In the genomic region with DNA sequence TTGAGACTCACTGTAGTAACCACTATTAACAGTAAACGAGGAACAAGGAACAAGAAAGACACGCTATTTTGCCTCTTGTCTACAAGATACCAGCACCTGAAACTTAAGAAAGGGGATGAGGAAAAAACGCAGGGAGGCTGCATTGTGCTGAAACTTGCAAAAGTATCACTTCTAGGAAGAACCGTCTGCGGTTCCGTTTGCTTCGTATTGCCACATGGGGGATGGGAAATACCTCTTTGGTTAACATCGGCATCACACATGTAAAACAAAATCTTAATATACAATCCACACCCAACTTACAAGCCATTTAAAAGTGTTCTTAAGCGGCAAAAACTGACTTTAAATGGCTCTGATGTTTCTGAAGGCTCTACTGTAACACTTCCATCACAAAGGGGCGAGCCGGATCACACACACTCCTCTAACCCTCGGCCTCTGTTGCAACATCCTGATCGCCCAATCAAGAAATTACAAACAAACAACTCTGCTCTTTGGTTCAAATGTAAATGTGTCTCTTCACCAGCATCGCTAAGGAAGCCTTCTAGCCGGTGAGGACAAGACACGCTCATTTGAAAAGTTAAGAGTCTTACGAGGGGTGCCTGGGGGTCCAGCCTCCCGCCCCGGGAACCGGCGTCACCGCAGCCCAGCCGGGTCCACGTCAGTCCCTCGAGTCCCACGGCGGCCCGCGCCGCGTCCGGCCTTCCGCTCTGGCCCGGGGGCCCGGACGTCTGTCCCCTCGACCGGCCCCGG, we compare ENCODE assay signal across 7 cellular contexts. TPM values are rescaled to one million over a fixed set of nuclear protein-coding genes. Genes with fewer than 3 reads are reported as not detected.
A peak's percentile ranks its signal among the peaks of the same experiment; 100 is the strongest.
DNase-seq lines count a peak whose midpoint lies in the region; ATAC-seq and TF ChIP-seq lines count a peak whose summit lies in the region.

No MANE protein-coding gene starts in this region.

- ATAC-seq in activated B cell treated with CpG ODN at 0.5 μM for 24 hours (ENCODE audit: low read depth) (no peak), GM19452 (IDR thresholded peaks at IDR 0.05; ENCODE audit: unreplicated experiment) (no peak)

- H3K36me3 Mint-ChIP-seq in activated B cell treated with CpG ODN at 0.5 μM for 24 hours (ENCODE audit: low read depth), result peaks cover 31% of the 10 kb centered on the region

- CTCF ChIA-PET in activated B cell treated with CpG ODN at 0.5 μM for 24 hours (lab: Charles Lee), result no interaction called here

- H3K4me3 ChIP-seq in epithelial cell of esophagus (ENCODE audit: low read length), result peak overlapping the region; percentile 63
- H3K4me3 ChIP-seq in neural cell (ENCODE audit: low read length), result peak overlapping the region; percentile 70

- POLR2A ChIA-PET in activated B cell treated with CpG ODN at 0.5 μM for 24 hours (lab: Charles Lee), result no interaction called here

- peak overlapping the region; percentile 90 for H3K4me2 ChIP-seq in neural cell (ENCODE audit: low read length)

- H3K36me3 ChIP-seq in neural cell (ENCODE audit: insufficient read depth, low read length), result no peaks in the 10 kb centered on the region

- no peaks in the 10 kb centered on the region for H3K27me3 Mint-ChIP-seq in activated B cell treated with CpG ODN at 0.5 μM for 24 hours

- H3F3A ChIP-seq in neural cell (ENCODE audit: insufficient read depth, low read length, poor library complexity, severe bottlenecking), result no peaks in the 10 kb centered on the region

- TF ChIP-seq RAD21 in neural cell (conservative IDR thresholded peaks at IDR 0.05), result no peak

- peak overlapping the region; percentile 87 for H3K4me3 Mint-ChIP-seq in activated B cell treated with CpG ODN at 0.5 μM for 24 hours

- peak overlapping the region; percentile 95 for H3K27ac ChIP-seq in neural cell (ENCODE audit: low read length)

- H4K20me1 ChIP-seq in neural cell (ENCODE audit: insufficient read depth), result peaks cover 4% of the 10 kb centered on the region

- no peaks in the 10 kb centered on the region for H3K9me3 Mint-ChIP-seq in activated B cell treated with CpG ODN at 0.5 μM for 24 hours

- TF ChIP-seq EP300 in neural cell (conservative IDR thresholded peaks at IDR 0.05; ENCODE audit: poor library complexity, severe bottlenecking), result no peak

- TF ChIP-seq CTCF in activated B cell treated with CpG ODN at 0.5 μM for 24 hours (IDR thresholded peaks at IDR 0.05), result no peak
- no peak for TF ChIP-seq CTCF in epithelial cell of esophagus (IDR thresholded peaks at IDR 0.05; ENCODE audit: insufficient read depth, low read depth, low read length, missing control alignments)
- no peak for TF ChIP-seq CTCF in neural cell (IDR thresholded peaks at IDR 0.05; ENCODE audit: poor library complexity, severe bottlenecking)

- H3K9ac ChIP-seq in neural cell (ENCODE audit: low read length), result peak overlapping the region; percentile 86

- no peaks in the 10 kb centered on the region for H3K27me3 ChIP-seq in neural cell (ENCODE audit: insufficient read depth, low read depth, low read length)

- no peak overlapping the region for H2AFZ ChIP-seq in neural cell (ENCODE audit: low read depth, low read length)

- H3K27ac Mint-ChIP-seq in activated B cell treated with CpG ODN at 0.5 μM for 24 hours, result peak overlapping the region; percentile 88

- intact Hi-C loops in activated B cell treated with CpG ODN at 0.5 μM for 24 hours (cut with micrococcal nuclease), result loop anchor here (2.0 to 5.0 kb wide), 5 partner anchors 71 to 575 kb away; a partner anchor contains a TSS

- peaks cover 40% of the 10 kb centered on the region for H3K79me2 ChIP-seq in neural cell (replicated peaks; ENCODE audit: insufficient read depth, low read length)

- peaks cover 34% of the 10 kb centered on the region for H3K4me1 Mint-ChIP-seq in activated B cell treated with CpG ODN at 0.5 μM for 24 hours

- peak; percentile 40 for DNase-seq in EL
- DNase-seq in HT1080 (ENCODE audit: low read depth), result peak; percentile 21
- no peak for DNase-seq in activated B cell treated with CpG ODN at 0.5 μM for 24 hours
- peak; percentile 41 for DNase-seq in epithelial cell of esophagus (ENCODE audit: low read depth)
- no peak for DNase-seq in epidermal melanocyte (ENCODE audit: insufficient read length, low spot score)

- H3K9me2 ChIP-seq in neural cell (ENCODE audit: insufficient read depth, low read length), result no peaks in the 10 kb centered on the region

- no peaks in the 10 kb centered on the region for H3K9me3 ChIP-seq in neural cell (ENCODE audit: low read length)

TF ChIP-seq in neural cell, 6 proteins besides CTCF, POLR2A, EP300 and RAD21:
- no peak for TF ChIP-seq TAF1 (IDR thresholded peaks at IDR 0.05; ENCODE audit: low read depth)
- TF ChIP-seq SMC3 (conservative IDR thresholded peaks at IDR 0.05; ENCODE audit: poor library complexity), result no peak
- TF ChIP-seq, protein P1, sequence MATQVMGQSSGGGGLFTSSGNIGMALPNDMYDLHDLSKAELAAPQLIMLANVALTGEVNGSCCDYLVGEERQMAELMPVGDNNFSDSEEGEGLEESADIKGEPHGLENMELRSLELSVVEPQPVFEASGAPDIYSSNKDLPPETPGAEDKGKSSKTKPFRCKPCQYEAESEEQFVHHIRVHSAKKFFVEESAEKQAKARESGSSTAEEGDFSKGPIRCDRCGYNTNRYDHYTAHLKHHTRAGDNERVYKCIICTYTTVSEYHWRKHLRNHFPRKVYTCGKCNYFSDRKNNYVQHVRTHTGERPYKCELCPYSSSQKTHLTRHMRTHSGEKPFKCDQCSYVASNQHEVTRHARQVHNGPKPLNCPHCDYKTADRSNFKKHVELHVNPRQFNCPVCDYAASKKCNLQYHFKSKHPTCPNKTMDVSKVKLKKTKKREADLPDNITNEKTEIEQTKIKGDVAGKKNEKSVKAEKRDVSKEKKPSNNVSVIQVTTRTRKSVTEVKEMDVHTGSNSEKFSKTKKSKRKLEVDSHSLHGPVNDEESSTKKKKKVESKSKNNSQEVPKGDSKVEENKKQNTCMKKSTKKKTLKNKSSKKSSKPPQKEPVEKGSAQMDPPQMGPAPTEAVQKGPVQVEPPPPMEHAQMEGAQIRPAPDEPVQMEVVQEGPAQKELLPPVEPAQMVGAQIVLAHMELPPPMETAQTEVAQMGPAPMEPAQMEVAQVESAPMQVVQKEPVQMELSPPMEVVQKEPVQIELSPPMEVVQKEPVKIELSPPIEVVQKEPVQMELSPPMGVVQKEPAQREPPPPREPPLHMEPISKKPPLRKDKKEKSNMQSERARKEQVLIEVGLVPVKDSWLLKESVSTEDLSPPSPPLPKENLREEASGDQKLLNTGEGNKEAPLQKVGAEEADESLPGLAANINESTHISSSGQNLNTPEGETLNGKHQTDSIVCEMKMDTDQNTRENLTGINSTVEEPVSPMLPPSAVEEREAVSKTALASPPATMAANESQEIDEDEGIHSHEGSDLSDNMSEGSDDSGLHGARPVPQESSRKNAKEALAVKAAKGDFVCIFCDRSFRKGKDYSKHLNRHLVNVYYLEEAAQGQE (IDR thresholded peaks at IDR 0.05; ENCODE audit: borderline replicate concordance), result no peak
- no peak for TF ChIP-seq MXI1 (conservative IDR thresholded peaks at IDR 0.05; ENCODE audit: poor library complexity, severe bottlenecking)
- no peak for TF ChIP-seq POLR2AphosphoS5 (IDR thresholded peaks at IDR 0.05)
- no peak for TF ChIP-seq EZH2 (IDR thresholded peaks at IDR 0.05; ENCODE audit: borderline replicate concordance, insufficient read depth, low read length, poor library complexity, severe bottlenecking)

RNA-seq across cellular contexts. Expression of a gene that starts 0.6 kb away (rescaled TPM):
- 18.1 and 22.7 TPM in 2 replicates for total RNA-seq in HT1080 (2014; rRNA removed; shearing (Covaris generic))
- polyA plus RNA-seq in HT1080 (2015; cell fraction: cytosol; rRNA removed), result 27.6 and 31.9 TPM in 2 replicates
- 115 and 116 TPM in 2 replicates for polyA plus RNA-seq in HT1080 (2015; cell fraction: nucleus; rRNA removed)
- 74.0 and 78.8 TPM in 2 replicates for total RNA-seq in activated B cell treated with CpG ODN at 0.5 μM for 24 hours
- polyA plus RNA-seq in neural cell, result 15.4 and 21.8 TPM in 2 replicates
- polyA minus RNA-seq in neural cell, result 21.2 and 23.7 TPM in 2 replicates

RNA-seq across cellular contexts. Expression of a gene that starts 42.6 kb away (rescaled TPM):
- 12.1 and 16.6 TPM in 2 replicates for total RNA-seq in HT1080 (2014; rRNA removed; shearing (Covaris generic))
- polyA plus RNA-seq in HT1080 (2015; cell fraction: cytosol; rRNA removed), result 13.1 and 13.2 TPM in 2 replicates
- 31.6 and 32.2 TPM in 2 replicates for polyA plus RNA-seq in HT1080 (2015; cell fraction: nucleus; rRNA removed)
- total RNA-seq in activated B cell treated with CpG ODN at 0.5 μM for 24 hours, result 22.8 and 26.6 TPM in 2 replicates
- polyA plus RNA-seq in neural cell, result 17.9 and 24.0 TPM in 2 replicates
- polyA minus RNA-seq in neural cell, result 16.4 and 20.2 TPM in 2 replicates

Comparison
In these comparisons a context has a peak if more than half of its experiments do, and no peak if none do; other contexts are left out.
1. DNase-seq: peak in EL (single experiment), HT1080 (single experiment) and epithelial cell of esophagus (single experiment); none in activated B cell treated with CpG ODN at 0.5 μM for 24 hours (single experiment) and epidermal melanocyte (single experiment).